ENCODE assay signal across 16 cellular contexts in genomic region chr11:124285610-124286344, GRCh38. TPM values are rescaled to one million over a fixed set of nuclear protein-coding genes. Genes with fewer than 3 reads are reported as not detected.
DNase-seq lines count a peak whose midpoint lies in the region; ATAC-seq and TF ChIP-seq lines count a peak whose summit lies in the region.
"Had no signal": no experiment of that assay in that cellular context is flagged by ENCODE, and none has a peak within 500 bp of the region (broad histone marks: within the 10 kb centered on the region; RNA-seq: fewer than 3 reads in every experiment).

No MANE protein-coding gene starts in this region.

- no peak overlapping the region for H3K23ac ChIP-seq in trophoblast cell (ENCODE audit: low read length)

- H3K27me3 ChIP-seq in trophoblast cell (ENCODE audit: insufficient read depth, low read length) = no peaks in the 10 kb centered on the region
- no peaks in the 10 kb centered on the region for H3K27me3 ChIP-seq in HAP-1 (ENCODE audit: low read depth)
- H3K27me3 ChIP-seq: colonic mucosa, spleen, upper lobe of left lung had no signal

- no peak overlapping the region for H3K14ac ChIP-seq in trophoblast cell (ENCODE audit: low read length)

- DNase-seq in NCI-H774 (lab: John Stamatoyannopoulos, UW) (peak; percentile 83), choroid plexus epithelial cell (ENCODE audit: low read depth) (peak; percentile 85), trophoblast cell (peak; percentile 19 to 76), HAP-1 (ENCODE audit: low spot score in 2 of 2) (no peak), AG20443 (ENCODE audit: low spot score) (no peak)
- DNase-seq in activated naive CD4-positive, alpha-beta T cell treated with Interleukin-2 at 50 U/mL for 16 hours = no peak
- DNase-seq: activated naive CD4-positive, alpha-beta T cell treated with anti-CD3 and anti-CD28 coated beads, Interleukin-2, amount 10 ng/mL, durations not matched to agents 7 days and 5 days; colonic mucosa; GOT3; left colon; NCI-H446; nephron progenitor cell; spleen; upper lobe of left lung had no signal

- no peak overlapping the region for H3K27ac ChIP-seq in trophoblast cell (ENCODE audit: low read depth, low read length)
- H3K27ac ChIP-seq: colonic mucosa, spleen, upper lobe of left lung had no signal

- H3K4me3 ChIP-seq in choroid plexus epithelial cell (ENCODE audit: low read depth, low read length) = no peak overlapping the region
- H3K4me3 ChIP-seq in trophoblast cell (ENCODE audit: low read depth, low read length) = no peak overlapping the region
- no peak overlapping the region for H3K4me3 ChIP-seq in HAP-1
- H3K4me3 ChIP-seq: colonic mucosa, spleen, upper lobe of left lung had no signal

- WGBS in trophoblast cell (ENCODE audit: extremely low coverage, insufficient coverage, insufficient read length) = no CpG with 5 or more reads among the region's 3 CpGs

- no peak overlapping the region for H3K9ac ChIP-seq in trophoblast cell (ENCODE audit: low read length)

- H3K18ac ChIP-seq in trophoblast cell (ENCODE audit: low read length) = no peak overlapping the region

- no peak overlapping the region for H3K4ac ChIP-seq in trophoblast cell (ENCODE audit: low read depth, low read length)

- no peaks in the 10 kb centered on the region for H3K79me2 ChIP-seq in trophoblast cell (ENCODE audit: control insufficient read depth, insufficient read depth, low read length, poor library complexity)

- no peak overlapping the region for H4K91ac ChIP-seq in trophoblast cell (ENCODE audit: low read depth, low read length)

- H3K9me3 ChIP-seq in trophoblast cell (ENCODE audit: insufficient read depth, low read depth, low read length) = no peaks in the 10 kb centered on the region
- H3K9me3 ChIP-seq in HAP-1 = no peaks in the 10 kb centered on the region
- H3K9me3 ChIP-seq: colonic mucosa, upper lobe of left lung had no signal

- in situ Hi-C loops in HAP-1 (cut with MboI; ENCODE audit: low sequenced_read_pairs) = no loop called here

- H3K4me2 ChIP-seq in trophoblast cell (ENCODE audit: low read length) = no peak overlapping the region

- no peak overlapping the region for H2AFZ ChIP-seq in trophoblast cell (ENCODE audit: insufficient read depth, low read length, poor library complexity)

- H3K36me3 ChIP-seq in trophoblast cell (ENCODE audit: control insufficient read depth in 1 of 2, insufficient read depth in 2 of 2, low read length in 2 of 2) (no peaks in the 10 kb centered on the region), HAP-1 (replicated peaks) (no peaks in the 10 kb centered on the region)
- H3K36me3 ChIP-seq: colonic mucosa, spleen, upper lobe of left lung had no signal

- TF ChIP-seq CTCF in choroid plexus epithelial cell (conservative IDR thresholded peaks at IDR 0.05; ENCODE audit: low read depth, low read length) = no peak

- ATAC-seq in GM19395 (IDR thresholded peaks at IDR 0.05; ENCODE audit: unreplicated experiment) = peak; percentile 53
- no peak for ATAC-seq in HG02759 (IDR thresholded peaks at IDR 0.05; ENCODE audit: unreplicated experiment)
- ATAC-seq: left colon had no signal

- H2BK12ac ChIP-seq in trophoblast cell (ENCODE audit: low read length) = no peak overlapping the region

- H4K12ac ChIP-seq in trophoblast cell (ENCODE audit: low read depth, low read length) = no peak overlapping the region

- H2BK5ac ChIP-seq in trophoblast cell (ENCODE audit: low read depth, low read length, poor library complexity) = no peak overlapping the region

- no peak overlapping the region for H2BK120ac ChIP-seq in trophoblast cell (ENCODE audit: insufficient read depth, low read length, poor library complexity)

- no peak overlapping the region for H2AK5ac ChIP-seq in trophoblast cell (ENCODE audit: low read length)

- H3K4me1 ChIP-seq in trophoblast cell (ENCODE audit: control insufficient read depth in 1 of 2, insufficient read depth in 2 of 2, low read length in 2 of 2) (no peaks in the 10 kb centered on the region), HAP-1 (no peaks in the 10 kb centered on the region)
- H3K4me1 ChIP-seq: colonic mucosa, spleen, upper lobe of left lung had no signal

- no peaks in the 10 kb centered on the region for H3K79me1 ChIP-seq in trophoblast cell (ENCODE audit: low read length)

- H4K8ac ChIP-seq in trophoblast cell (ENCODE audit: low read depth, low read length) = no peak overlapping the region

RNA-seq across cellular contexts. Expression of gene OR8D1, which starts 28.0 kb away (rescaled TPM):
- polyA plus RNA-seq in trophoblast cell (2013) = not detected in 2 replicates
- polyA plus RNA-seq: spleen had no signal

RNA-seq across cellular contexts. Expression of gene OR8G5, which starts 29.6 kb away (rescaled TPM):
- 0.11 and 0.26 TPM in 2 replicates for polyA plus RNA-seq in trophoblast cell (2013)
- polyA plus RNA-seq: spleen had no signal

RNA-seq across cellular contexts. Expression of gene OR8D2, which starts 34.2 kb away (rescaled TPM):
- not detected in 2 replicates for polyA plus RNA-seq in trophoblast cell (2013)
- polyA plus RNA-seq: spleen had no signal

RNA-seq across cellular contexts. Expression of gene OR8G1, which starts 44.9 kb away (rescaled TPM):
- polyA plus RNA-seq in trophoblast cell (2013) = not detected in 2 replicates
- polyA plus RNA-seq: spleen had no signal

Comparison
In these comparisons a context has a peak if more than half of its experiments do, and no peak if none do; other contexts are left out.
1. DNase-seq: peak in NCI-H774 (single experiment), choroid plexus epithelial cell (single experiment) and trophoblast cell (2 of 2); none in HAP-1 (0 of 2), activated naive CD4-positive, alpha-beta T cell treated with Interleukin-2 at 50 U/mL for 16 hours (single experiment) and AG20443 (single experiment).